ENCODE assay signal across 8 cellular contexts in the genomic region with DNA sequence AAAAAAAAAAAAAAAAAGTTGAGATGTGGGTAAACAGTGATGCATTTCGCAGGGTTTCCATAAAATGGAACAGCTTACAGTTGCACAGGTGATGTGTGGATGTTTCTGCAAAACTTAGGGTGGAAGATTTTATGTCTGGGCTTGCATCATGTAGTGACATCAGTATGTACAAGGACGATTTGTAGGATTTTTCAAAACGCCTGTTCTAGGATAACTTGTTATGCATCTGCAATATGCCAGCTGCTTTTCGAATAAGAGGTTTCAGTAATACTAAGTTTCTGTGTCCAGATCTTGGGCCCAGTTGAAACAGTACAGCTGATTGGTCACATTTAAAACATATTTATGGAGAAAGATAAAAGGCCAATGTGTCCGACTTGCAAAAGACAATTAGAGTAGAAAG. TPM values are rescaled to one million over a fixed set of nuclear protein-coding genes. Genes with fewer than 3 reads are reported as not detected.
DNase-seq lines count a peak whose midpoint lies in the region; ATAC-seq and TF ChIP-seq lines count a peak whose summit lies in the region.

No MANE protein-coding gene starts in this region.

- H3K9me3 ChIP-seq in Loucy (ENCODE audit: insufficient read depth, low read depth, low read length) (no peaks in the 10 kb centered on the region), breast epithelium (no peaks in the 10 kb centered on the region), mesodermal cell (ENCODE audit: control insufficient read depth, low read length) (no peaks in the 10 kb centered on the region)

- no peak for TF ChIP-seq POLR2A in breast epithelium (IDR thresholded peaks at IDR 0.05)

- H3K4me3 ChIP-seq in GM06990 (replicated peaks; ENCODE audit: low read depth, low read length), result peak overlapping the region; percentile 69
- peak overlapping the region; percentile 90 for H3K4me3 ChIP-seq in Loucy (ENCODE audit: low read length, poor library complexity, severe bottlenecking)
- peak overlapping the region; percentile 67 to 96 (median 84) for H3K4me3 ChIP-seq in breast epithelium
- peak overlapping the region; percentile 93 for H3K4me3 ChIP-seq in mesodermal cell (ENCODE audit: extremely low read depth, insufficient read depth, low read length, poor library complexity, severe bottlenecking)

- H3K27ac ChIP-seq in breast epithelium (no peak overlapping the region), mesodermal cell (ENCODE audit: low read depth, low read length, severe bottlenecking) (peak overlapping the region; percentile 96)

- H3K36me3 ChIP-seq in GM06990 (ENCODE audit: control insufficient read depth, insufficient read depth, low read length) (no peaks in the 10 kb centered on the region), Loucy (ENCODE audit: insufficient read depth, low read length) (no peaks in the 10 kb centered on the region), breast epithelium (no peaks in the 10 kb centered on the region), mesodermal cell (ENCODE audit: control insufficient read depth, insufficient read depth, low read length) (no peaks in the 10 kb centered on the region)

- ATAC-seq in GM19452 (IDR thresholded peaks at IDR 0.05; ENCODE audit: unreplicated experiment), result no peak
- ATAC-seq in HG02588 (IDR thresholded peaks at IDR 0.05; ENCODE audit: unreplicated experiment), result no peak
- no peak for ATAC-seq in HG02981 (IDR thresholded peaks at IDR 0.05; ENCODE audit: unreplicated experiment)

- DNase-seq in GM06990 (ENCODE audit: extremely low read depth, insufficient read length) (peak; percentile 3), breast epithelium (ENCODE audit: low spot score in 2 of 2) (no peak), GOT3 (lab: John Stamatoyannopoulos, UW) (no peak)

- 3 to 10% methylated on average over 3 to 4 of the region's 5 CpGs for WGBS in mesodermal cell (ENCODE audit: insufficient coverage in 2 of 2), 2 experiments

- H3K27me3 ChIP-seq in GM06990 (replicated peaks; ENCODE audit: control insufficient read depth, insufficient read depth, low read length) (no peaks in the 10 kb centered on the region), Loucy (ENCODE audit: insufficient read depth, low read length, poor library complexity, severe bottlenecking) (no peaks in the 10 kb centered on the region), breast epithelium (no peaks in the 10 kb centered on the region)

- no peaks in the 10 kb centered on the region for H3F3A ChIP-seq in Loucy (ENCODE audit: low read depth)

- no peak overlapping the region; the same call in 1 of the 2 replicates for H2AFZ ChIP-seq in Loucy (ENCODE audit: low read length)

- peaks cover 57% of the 10 kb centered on the region for H3K79me2 ChIP-seq in Loucy (ENCODE audit: insufficient read depth, low read length)

- H3K4me1 ChIP-seq in Loucy (ENCODE audit: insufficient read depth, low read length, poor library complexity, severe bottlenecking) (peaks cover 54% of the 10 kb centered on the region), breast epithelium (no peaks in the 10 kb centered on the region), mesodermal cell (ENCODE audit: control insufficient read depth, insufficient read depth, low read length, poor library complexity, severe bottlenecking) (peaks cover 4% of the 10 kb centered on the region)

- H3K9me2 ChIP-seq in Loucy (replicated peaks; ENCODE audit: low read depth, low read length), result no peaks in the 10 kb centered on the region

- H3K4me2 ChIP-seq in Loucy (ENCODE audit: low read depth, low read length, poor library complexity, severe bottlenecking), result peak overlapping the region; percentile 90

- TF ChIP-seq CTCF in GM06990 (IDR thresholded peaks at IDR 0.05; ENCODE audit: insufficient read depth, low read length, poor library complexity, severe bottlenecking) (no peak), Loucy (conservative IDR thresholded peaks at IDR 0.05; ENCODE audit: low read length) (no peak), breast epithelium (IDR thresholded peaks at IDR 0.05) (no peak)

- intact Hi-C loops in breast epithelium (cut with DNase I; ENCODE audit: low total_unique reads), result no loop called here

- H4K20me1 ChIP-seq in Loucy (ENCODE audit: insufficient read depth, low read length, poor library complexity, severe bottlenecking), result peaks cover 56% of the 10 kb centered on the region

- peak overlapping the region; percentile 87 for H3K9ac ChIP-seq in Loucy (ENCODE audit: low read depth, low read length, poor library complexity, severe bottlenecking)

RNA-seq across cellular contexts. Expression of a gene that starts 1.2 kb away (rescaled TPM):
- 10 to 100 TPM; 29.1 to 49.6 (median 38.7) TPM for total RNA-seq in breast epithelium
- polyA plus RNA-seq in mesodermal cell (2013, experiment 1 of 2), result 32.0 TPM
- polyA plus RNA-seq in mesodermal cell (2013, experiment 2 of 2), result 27.1 TPM
